ENCODE assay signal across 1 cellular context in genomic region chr1:50978144-50978851, GRCh38.
TF ChIP-seq lines count a peak whose summit lies in the region.

No MANE protein-coding gene starts in this region.

TF ChIP-seq in SK-N-SH, 30 proteins besides CTCF, POLR2A, EP300 and RAD21 (continued from another document):
- TF ChIP-seq NFIC (IDR thresholded peaks at IDR 0.05; ENCODE audit: borderline replicate concordance) = no peak
- TF ChIP-seq MXI1 (IDR thresholded peaks at IDR 0.05; ENCODE audit: low read depth, low read length) = peak; percentile 54
- peak; percentile 4; the same call in 1 of the 2 replicates for TF ChIP-seq TCF12 (IDR thresholded peaks at IDR 0.05)
- TF ChIP-seq GABPA (IDR thresholded peaks at IDR 0.05; ENCODE audit: low read depth) = no peak
- no peak for TF ChIP-seq TEAD4 (IDR thresholded peaks at IDR 0.05; ENCODE audit: borderline replicate concordance, insufficient read depth)
- TF ChIP-seq FOSL2 (IDR thresholded peaks at IDR 0.05; ENCODE audit: borderline replicate concordance, low read depth) = no peak
- TF ChIP-seq GATA2 (CRISPR knock-in tag; IDR thresholded peaks at IDR 0.05) = no peak
- no peak for TF ChIP-seq RXRA (IDR thresholded peaks at IDR 0.05; ENCODE audit: borderline replicate concordance, low read depth)
- TF ChIP-seq FOXM1 (IDR thresholded peaks at IDR 0.05; ENCODE audit: low read depth) = no peak
- no peak for TF ChIP-seq EZH2phosphoT487 (IDR thresholded peaks at IDR 0.05; ENCODE audit: borderline replicate concordance, low read depth)
- peak; percentile 10; the same call in 1 of the 2 replicates for TF ChIP-seq PBX3 (IDR thresholded peaks at IDR 0.05)
- TF ChIP-seq CHD2 (IDR thresholded peaks at IDR 0.05; ENCODE audit: low read length, partially characterized antibody) = peak; percentile 67
- TF ChIP-seq ELF1 (IDR thresholded peaks at IDR 0.05) = no peak
- no peak for TF ChIP-seq ZBTB33 (IDR thresholded peaks at IDR 0.05; ENCODE audit: borderline replicate concordance, low read depth)
- no peak for TF ChIP-seq NRF1 (IDR thresholded peaks at IDR 0.05; ENCODE audit: low read depth, low read length)
- TF ChIP-seq TAF1 (IDR thresholded peaks at IDR 0.05; ENCODE audit: borderline replicate concordance, low read depth, low read length) = no peak; the same call in 1 of the 2 replicates
- no peak for TF ChIP-seq REST (IDR thresholded peaks at IDR 0.05; ENCODE audit: low read depth, low read length)
- no peak for TF ChIP-seq JUND (IDR thresholded peaks at IDR 0.05)
- TF ChIP-seq SMC3 (IDR thresholded peaks at IDR 0.05; ENCODE audit: low read depth, low read length) = no peak
- TF ChIP-seq RFX5 (IDR thresholded peaks at IDR 0.05; ENCODE audit: low read length) = no peak
- no peak for TF ChIP-seq RCOR1 (IDR thresholded peaks at IDR 0.05; ENCODE audit: low read length)
- peak; percentile 56; the same call in 1 of the 2 replicates for TF ChIP-seq SIN3A (IDR thresholded peaks at IDR 0.05; ENCODE audit: borderline replicate concordance, low read depth, low read length)
- TF ChIP-seq POLR2AphosphoS5 (IDR thresholded peaks at IDR 0.05; ENCODE audit: low read depth, low read length) = peak; percentile 30; the same call in 1 of the 2 replicates
TF ChIP-seq in SK-N-SH: peak in this region for 6.
